In genomic region chr11:118923721-118924587, GRCh38 we compare ENCODE assay signal across 8 cellular contexts. TPM values are rescaled to one million over a fixed set of nuclear protein-coding genes. Genes with fewer than 3 reads are reported as not detected.
DNase-seq lines count a peak whose midpoint lies in the region; ATAC-seq and TF ChIP-seq lines count a peak whose summit lies in the region.

No MANE protein-coding gene starts in this region.

- BruUV-seq in mammary epithelial cell (replicated peaks; lab: Mats Ljungman, UMichigan): no TSS peak

- in situ Hi-C loops in mammary epithelial cell (cut with MboI; ENCODE audit: low sequenced_read_pairs in 2 of 2): no loop called here

- H3K36me3 ChIP-seq in mammary epithelial cell (ENCODE audit: insufficient read depth, low read length) (no peaks in the 10 kb centered on the region), lung (ENCODE audit: control insufficient read depth in 2 of 2, insufficient read depth in 2 of 2, low read length in 2 of 2) (no peaks in the 10 kb centered on the region), aorta (ENCODE audit: control insufficient read depth in 1 of 2, insufficient read depth in 2 of 2, low read length in 1 of 2) (no peaks in the 10 kb centered on the region)

- H3K27ac ChIP-seq in mammary epithelial cell (ENCODE audit: insufficient read depth, low read depth, low read length): peak overlapping the region; percentile 79
- peak overlapping the region; percentile 88 to 93 for H3K27ac ChIP-seq in lung (ENCODE audit: low read depth in 1 of 2, low read length in 1 of 2)
- H3K27ac ChIP-seq in aorta (ENCODE audit: low read depth in 1 of 2, low read length in 2 of 2): peak overlapping the region; percentile 31 to 72

- no peaks in the 10 kb centered on the region for H4K20me1 ChIP-seq in mammary epithelial cell (ENCODE audit: insufficient read depth, low read length)

- peak in 5 of 6 experiments; percentile 28 to 48 (median 34) for DNase-seq in stimulated activated naive CD4-positive, alpha-beta T cell (lab: John Stamatoyannopoulos, UW)
- no peak for DNase-seq in stimulated activated naive CD4-positive, alpha-beta T cell treated with Interleukin-2 at 50 U/mL for 16 hours (lab: John Stamatoyannopoulos, UW)
- peak; percentile 35 for DNase-seq in mammary epithelial cell
- no peak for DNase-seq in lung (ENCODE audit: low spot score)
- DNase-seq in aorta: no peak
- no peak for DNase-seq in pons (ENCODE audit: low spot score)
- no peak for DNase-seq in NCI-H1092 (lab: John Stamatoyannopoulos, UW)

- WGBS in mammary epithelial cell (ENCODE audit: low coverage, missing lambda C conversion rate): 0% methylated on average over 5 of the region's 7 CpGs
- WGBS in lung, 2 donors: 16 to 32% methylated on average over 7 of the region's 7 CpGs
- 0 to 2% methylated on average over 7 of the region's 7 CpGs for WGBS in aorta, 2 donors

- H2AFZ ChIP-seq in mammary epithelial cell (ENCODE audit: low read depth, low read length): no peak overlapping the region

- H3K9ac ChIP-seq in mammary epithelial cell (ENCODE audit: insufficient read depth, low read length): peak overlapping the region; percentile 92

- H3K4me2 ChIP-seq in mammary epithelial cell (ENCODE audit: insufficient read depth, low read depth, low read length): peak overlapping the region; percentile 96

- no peaks in the 10 kb centered on the region for H3K9me3 ChIP-seq in mammary epithelial cell (replicated peaks; ENCODE audit: insufficient read depth, low read length)
- no peaks in the 10 kb centered on the region for H3K9me3 ChIP-seq in lung (ENCODE audit: control insufficient read depth in 2 of 2, insufficient read depth in 1 of 2, low read length in 1 of 2)
- no peaks in the 10 kb centered on the region for H3K9me3 ChIP-seq in aorta (ENCODE audit: control insufficient read depth, low read length)

- CTCF ChIA-PET in mammary epithelial cell (lab: Charles Lee; ENCODE audit: low non-redundant PET): no interaction called here

- dilution Hi-C loops in mammary epithelial cell (cut with HindIII; ENCODE audit: low sequenced_read_pairs): no loop called here

- peaks cover 71% of the 10 kb centered on the region for H3K4me1 ChIP-seq in mammary epithelial cell (ENCODE audit: insufficient read depth, low read length)
- peaks cover 0 to 26% of the 10 kb centered on the region in 2 donors for H3K4me1 ChIP-seq in lung (ENCODE audit: control insufficient read depth in 2 of 2, insufficient read depth in 2 of 2, low read length in 2 of 2)
- H3K4me1 ChIP-seq in aorta (ENCODE audit: control insufficient read depth in 1 of 2, insufficient read depth in 2 of 2, low read length in 2 of 2): no peaks in the 10 kb centered on the region

- H3K27me3 ChIP-seq in mammary epithelial cell (ENCODE audit: insufficient read depth, low read length): no peaks in the 10 kb centered on the region
- H3K27me3 ChIP-seq in lung (ENCODE audit: control insufficient read depth, insufficient read depth): no peaks in the 10 kb centered on the region
- no peaks in the 10 kb centered on the region for H3K27me3 ChIP-seq in aorta (ENCODE audit: control insufficient read depth in 1 of 2, insufficient read depth in 2 of 2, low read length in 1 of 2)

- ATAC-seq in lung (ENCODE audit: insufficient read depth, low FRiP score): no peak
- no peak for ATAC-seq in aorta (ENCODE audit: low FRiP score)
- ATAC-seq in GM18511 (IDR thresholded peaks at IDR 0.05; ENCODE audit: unreplicated experiment): no peak

- peaks cover 77% of the 10 kb centered on the region for H3K79me2 ChIP-seq in mammary epithelial cell (ENCODE audit: insufficient read depth, low read length)

- TF ChIP-seq CTCF in mammary epithelial cell (conservative IDR thresholded peaks at IDR 0.05 in 1 of 2, IDR thresholded peaks at IDR 0.05 in 1 of 2; ENCODE audit: extremely low read depth in 1 of 2, insufficient read depth in 1 of 2, low read depth in 1 of 2, low read length in 2 of 2) (peak in 1 of 2 donors; percentile 10), lung (IDR thresholded peaks at IDR 0.05; ENCODE audit: control extremely low read depth, extremely low read depth) (no peak)

- H3K4me3 ChIP-seq in mammary epithelial cell (replicated peaks in 1 of 3; ENCODE audit: insufficient read depth in 1 of 3, low read depth in 2 of 3, low read length in 3 of 3) (peak overlapping the region; percentile 94 to 100 (median 95)), lung (peak overlapping the region; percentile 91), aorta (ENCODE audit: low read length in 2 of 2) (peak overlapping the region; percentile 38 to 76)

- intact Hi-C loops in mammary epithelial cell (cut with micrococcal nuclease): no loop called here
- intact Hi-C loops in aorta (cut with DNase I): no loop called here

RNA-seq across cellular contexts. Expression of gene BCL9L, which starts 1.8 kb away (rescaled TPM):
- total RNA-seq in mammary epithelial cell (100 to 1,000 TPM in 1 of 2 donors, 10 to 100 TPM in 1; 29.2 to 146 TPM), lung (10 to 100 TPM; 39.6 to 91.0 TPM), aorta (10 to 100 TPM; 73.5 to 92.9 TPM)
- polyA plus RNA-seq in mammary epithelial cell (20.5 TPM), lung (10 to 100 TPM; 23.3 to 30.4 TPM), aorta (10 to 100 TPM; 12.5 to 21.1 TPM)
- polyA minus RNA-seq in mammary epithelial cell: 39.1 TPM

RNA-seq across cellular contexts. Expression of gene UPK2, which starts 32.1 kb away (rescaled TPM):
- total RNA-seq in mammary epithelial cell (under 1 TPM in 1 of 2 donors, not detected in 1; 0.45 TPM), lung (not detected), aorta (not detected)
- polyA plus RNA-seq in mammary epithelial cell (0.74 TPM), lung (under 1 TPM in 1 of 2 donors, not detected in 1; 0.07 TPM), aorta (not detected)
- not detected for polyA minus RNA-seq in mammary epithelial cell

RNA-seq across cellular contexts. Expression of gene CXCR5, which starts 40.3 kb away (rescaled TPM):
- total RNA-seq in mammary epithelial cell (not detected), lung (under 1 TPM in 1 of 2 donors, not detected in 1; 0.48 TPM), aorta (under 1 TPM; 0.06 to 0.27 TPM)
- polyA plus RNA-seq in mammary epithelial cell (not detected), lung (under 1 TPM; 0.16 to 0.65 TPM), aorta (under 1 TPM; 0.13 to 0.69 TPM)
- not detected for polyA minus RNA-seq in mammary epithelial cell

RNA-seq across cellular contexts. Expression of gene FOXR1, which starts 47.6 kb away (rescaled TPM):
- not detected for total RNA-seq in mammary epithelial cell
- polyA plus RNA-seq in mammary epithelial cell: not detected
- polyA minus RNA-seq in mammary epithelial cell: not detected
- not detected for total RNA-seq in lung
- not detected for polyA plus RNA-seq in lung
- total RNA-seq in aorta: not detected
- polyA plus RNA-seq in aorta: not detected

Comparison
In these comparisons a context has a peak if more than half of its experiments do, and no peak if none do; other contexts are left out.
1. DNase-seq: peak in stimulated activated naive CD4-positive, alpha-beta T cell (5 of 6) and mammary epithelial cell (single experiment); none in stimulated activated naive CD4-positive, alpha-beta T cell treated with Interleukin-2 at 50 U/mL for 16 hours (single experiment), lung (single experiment), aorta (0 of 2), pons (single experiment) and NCI-H1092 (single experiment).
2. Peak in every context shown above with its lines, with median percentiles within 50 percentile points of each other: H3K27ac ChIP-seq and H3K4me3 ChIP-seq.